Comparison of ENCODE assay signal across 1 cellular context in genomic region chr3:39171860-39172259, GRCh38.
TF ChIP-seq lines count a peak whose summit lies in the region.

No MANE protein-coding gene starts in this region.

TF ChIP-seq in GM12878, 131 proteins besides CTCF, POLR2A, EP300 and RAD21 (continued from another document):
- TF ChIP-seq ZBTB4 (CRISPR knock-in tag; IDR thresholded peaks at IDR 0.05) (no peak), NR2C1 (IDR thresholded peaks at IDR 0.05) (no peak), SIN3A (IDR thresholded peaks at IDR 0.05; ENCODE audit: low read depth, low read length) (no peak), RAD51 (IDR thresholded peaks at IDR 0.05) (no peak), RCOR1 (conservative IDR thresholded peaks at IDR 0.05; ENCODE audit: low read depth, low read length) (no peak), CREB1 (IDR thresholded peaks at IDR 0.05; ENCODE audit: low read depth) (no peak), NR2F1 (conservative IDR thresholded peaks at IDR 0.05) (no peak), RELA (IDR thresholded peaks at IDR 0.05; ENCODE audit: borderline replicate concordance, partially characterized antibody) (no peak), RFX5 (IDR thresholded peaks at IDR 0.05; ENCODE audit: low read depth, low read length) (no peak), PBX3 (IDR thresholded peaks at IDR 0.05; ENCODE audit: insufficient replicate concordance, low read depth, low read length) (no peak), PKNOX1 (IDR thresholded peaks at IDR 0.05) (no peak), MYC (IDR thresholded peaks at IDR 0.05; ENCODE audit: insufficient read depth, insufficient read length, insufficient replicate concordance, low read length, severe bottlenecking) (no peak), POLR2AphosphoS5 (IDR thresholded peaks at IDR 0.05; ENCODE audit: low read length) (no peak), HCFC1 (IDR thresholded peaks at IDR 0.05; ENCODE audit: low read length) (no peak)
- TF ChIP-seq, protein P1, sequence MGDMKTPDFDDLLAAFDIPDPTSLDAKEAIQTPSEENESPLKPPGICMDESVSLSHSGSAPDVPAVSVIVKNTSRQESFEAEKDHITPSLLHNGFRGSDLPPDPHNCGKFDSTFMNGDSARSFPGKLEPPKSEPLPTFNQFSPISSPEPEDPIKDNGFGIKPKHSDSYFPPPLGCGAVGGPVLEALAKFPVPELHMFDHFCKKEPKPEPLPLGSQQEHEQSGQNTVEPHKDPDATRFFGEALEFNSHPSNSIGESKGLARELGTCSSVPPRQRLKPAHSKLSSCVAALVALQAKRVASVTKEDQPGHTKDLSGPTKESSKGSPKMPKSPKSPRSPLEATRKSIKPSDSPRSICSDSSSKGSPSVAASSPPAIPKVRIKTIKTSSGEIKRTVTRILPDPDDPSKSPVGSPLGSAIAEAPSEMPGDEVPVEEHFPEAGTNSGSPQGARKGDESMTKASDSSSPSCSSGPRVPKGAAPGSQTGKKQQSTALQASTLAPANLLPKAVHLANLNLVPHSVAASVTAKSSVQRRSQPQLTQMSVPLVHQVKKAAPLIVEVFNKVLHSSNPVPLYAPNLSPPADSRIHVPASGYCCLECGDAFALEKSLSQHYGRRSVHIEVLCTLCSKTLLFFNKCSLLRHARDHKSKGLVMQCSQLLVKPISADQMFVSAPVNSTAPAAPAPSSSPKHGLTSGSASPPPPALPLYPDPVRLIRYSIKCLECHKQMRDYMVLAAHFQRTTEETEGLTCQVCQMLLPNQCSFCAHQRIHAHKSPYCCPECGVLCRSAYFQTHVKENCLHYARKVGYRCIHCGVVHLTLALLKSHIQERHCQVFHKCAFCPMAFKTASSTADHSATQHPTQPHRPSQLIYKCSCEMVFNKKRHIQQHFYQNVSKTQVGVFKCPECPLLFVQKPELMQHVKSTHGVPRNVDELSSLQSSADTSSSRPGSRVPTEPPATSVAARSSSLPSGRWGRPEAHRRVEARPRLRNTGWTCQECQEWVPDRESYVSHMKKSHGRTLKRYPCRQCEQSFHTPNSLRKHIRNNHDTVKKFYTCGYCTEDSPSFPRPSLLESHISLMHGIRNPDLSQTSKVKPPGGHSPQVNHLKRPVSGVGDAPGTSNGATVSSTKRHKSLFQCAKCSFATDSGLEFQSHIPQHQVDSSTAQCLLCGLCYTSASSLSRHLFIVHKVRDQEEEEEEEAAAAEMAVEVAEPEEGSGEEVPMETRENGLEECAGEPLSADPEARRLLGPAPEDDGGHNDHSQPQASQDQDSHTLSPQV (IDR thresholded peaks at IDR 0.05), result no peak
